Comparison of ENCODE assay signal across 36 cellular contexts in genomic region chrX:78800694-78801093, GRCh38.
"Had no signal": no experiment of that assay in that cellular context is flagged by ENCODE, and none has a peak within 500 bp of the region (broad histone marks: within the 10 kb centered on the region; RNA-seq: fewer than 3 reads in every experiment).

No MANE protein-coding gene starts in this region.

- FAIRE-seq: colon had no signal

- H3K4me1 ChIP-seq: adrenal gland, body of pancreas, gastroesophageal sphincter, heart right ventricle had no signal

- H3K4me1 Mint-ChIP-seq: activated CD8-positive, alpha-beta memory T cell treated with anti-CD3 and anti-CD28 coated beads, Interleukin-2, amount 10 ng/mL, durations not matched to agents 7 days and 5 days had no signal

- ATAC-seq: activated CD4-positive, alpha-beta T cell treated with anti-CD3 and anti-CD28 coated beads for 36 hours; activated CD8-positive, alpha-beta memory T cell treated with anti-CD3 and anti-CD28 coated beads, Interleukin-2, amount 10 ng/mL, durations not matched to agents 7 days and 5 days; activated CD8-positive, alpha-beta T cell treated with anti-CD3 and anti-CD28 coated beads, Interleukin-2, amount 10 ng/mL, durations not matched to agents 7 days and 5 days; activated naive CD8-positive, alpha-beta T cell treated with anti-CD3 and anti-CD28 coated beads, Interleukin-2, amount 50 U/mL, for 24 hours; body of pancreas; effector memory CD8-positive, alpha-beta T cell; gastroesophageal sphincter; heart right ventricle; T-helper 17 cell had no signal

- H3K9me3 Mint-ChIP-seq: activated naive CD4-positive, alpha-beta T cell treated with anti-CD3 and anti-CD28 coated beads for 36 hours; activated naive CD4-positive, alpha-beta T cell treated with anti-CD3 and anti-CD28 coated beads, Interleukin-2, amount 50 U/mL, for 24 hours; activated T-helper 2 cell treated with anti-CD3 and anti-CD28 coated beads, Interferon-gamma antibody, Interleukin-2, Interleukin-4, amounts not matched to agents 10 μg/mL and 5 μg/mL and 100 μg/mL, durations not matched to agents 14 hours and 24 hours and 36 hours; effector memory CD8-positive, alpha-beta T cell had no signal

- H3K27ac ChIP-seq: adrenal gland, body of pancreas, esophagus squamous epithelium, gastroesophageal sphincter, heart right ventricle, WERI-Rb-1 had no signal

- H3K4me3 Mint-ChIP-seq: activated B cell treated with CpG ODN at 0.5 μM for 24 hours; activated CD4-positive, alpha-beta memory T cell treated with anti-CD3 and anti-CD28 coated beads for 36 hours; activated CD4-positive, alpha-beta T cell treated with anti-CD3 and anti-CD28 coated beads for 36 hours; activated CD4-positive, alpha-beta T cell treated with anti-CD3 and anti-CD28 coated beads, Interleukin-2, amount 10 ng/mL, durations not matched to agents 24 days and 14 days; activated CD8-positive, alpha-beta memory T cell treated with anti-CD3 and anti-CD28 coated beads, Interleukin-2, amount 10 ng/mL, durations not matched to agents 7 days and 5 days; activated CD8-positive, alpha-beta T cell treated with anti-CD3 and anti-CD28 coated beads, Interleukin-2, amount 10 ng/mL, durations not matched to agents 7 days and 5 days; activated naive CD4-positive, alpha-beta T cell treated with anti-CD3 and anti-CD28 coated beads for 36 hours; activated naive CD4-positive, alpha-beta T cell treated with anti-CD3 and anti-CD28 coated beads, Interleukin-2, amount 50 U/mL, for 24 hours; activated naive CD8-positive, alpha-beta T cell treated with anti-CD3 and anti-CD28 coated beads for 36 hours; activated naive CD8-positive, alpha-beta T cell treated with anti-CD3 and anti-CD28 coated beads, Interleukin-2, amount 50 U/mL, for 24 hours; activated T-helper 1 cell treated with anti-CD3 and anti-CD28 coated beads, Interleukin-12 subunit alpha, Interleukin-12 subunit beta, Interleukin-2, Interleukin-4 antibody, amounts not matched to agents 30 ng/mL and 10 ng/mL and 1 ng/mL, durations not matched to agents 14 hours and 24 hours and 36 hours; effector memory CD8-positive, alpha-beta T cell; T-helper 17 cell; T-helper 2 cell treated with Interferon-gamma antibody and Interleukin-4, amounts not matched to agents 5 μg/mL and 100 μg/mL, for 36 hours had no signal

- DNase-seq: activated B cell treated with CpG ODN at 0.5 μM for 24 hours; activated CD4-positive, alpha-beta memory T cell treated with anti-CD3 and anti-CD28 coated beads for 36 hours; activated CD4-positive, alpha-beta T cell treated with anti-CD3 and anti-CD28 coated beads for 36 hours; activated CD4-positive, alpha-beta T cell treated with anti-CD3 and anti-CD28 coated beads, Interleukin-2, amount 10 ng/mL, durations not matched to agents 24 days and 14 days; activated CD4-positive, CD25-positive, alpha-beta regulatory T cell treated with anti-CD3 and anti-CD28 coated beads, Interleukin-2, amount 50 U/mL, for 72 hours; activated CD8-positive, alpha-beta memory T cell treated with anti-CD3 and anti-CD28 coated beads, Interleukin-2, amount 10 ng/mL, durations not matched to agents 7 days and 5 days; activated CD8-positive, alpha-beta memory T cell treated with anti-CD3 and anti-CD28 coated beads, Interleukin-2, amount 50 U/mL, for 4 hours; activated CD8-positive, alpha-beta T cell treated with anti-CD3 and anti-CD28 coated beads, Interleukin-2, amount 10 ng/mL, durations not matched to agents 7 days and 5 days; activated effector memory CD4-positive, alpha-beta T cell treated with anti-CD3 and anti-CD28 coated beads, Interleukin-2, amount 50 U/mL, for 16 hours; activated naive CD4-positive, alpha-beta T cell treated with anti-CD3 and anti-CD28 coated beads for 36 hours; activated naive CD8-positive, alpha-beta T cell treated with anti-CD3 and anti-CD28 coated beads for 36 hours; activated naive CD8-positive, alpha-beta T cell treated with anti-CD3 and anti-CD28 coated beads, Interleukin-2, amount 50 U/mL, for 24 hours; activated T-cell treated with anti-CD3 and anti-CD28 coated beads, Interleukin-2, amount 50 U/mL, for 1 hour; activated T-cell treated with anti-CD3 and anti-CD28 coated beads, Interleukin-2, amount 50 U/mL, for 48 hours; adrenal gland; amygdala; aorta; body of pancreas; caudate nucleus; cortex of kidney; dermis blood vessel endothelial cell; effector CD4-positive, alpha-beta T cell; effector memory CD8-positive, alpha-beta T cell; erythroblast; esophagus squamous epithelium; foreskin melanocyte; heart right ventricle; T-helper 17 cell; T1000; WERI-Rb-1 had no signal

- H3K27ac Mint-ChIP-seq: activated B cell treated with CpG ODN at 0.5 μM for 24 hours; activated CD4-positive, alpha-beta memory T cell treated with anti-CD3 and anti-CD28 coated beads for 36 hours; activated CD4-positive, alpha-beta T cell treated with anti-CD3 and anti-CD28 coated beads for 36 hours; activated CD4-positive, alpha-beta T cell treated with anti-CD3 and anti-CD28 coated beads, Interleukin-2, amount 10 ng/mL, durations not matched to agents 24 days and 14 days; activated CD8-positive, alpha-beta memory T cell treated with anti-CD3 and anti-CD28 coated beads, Interleukin-2, amount 10 ng/mL, durations not matched to agents 7 days and 5 days; activated CD8-positive, alpha-beta T cell treated with anti-CD3 and anti-CD28 coated beads, Interleukin-2, amount 10 ng/mL, durations not matched to agents 7 days and 5 days; activated naive CD4-positive, alpha-beta T cell treated with anti-CD3 and anti-CD28 coated beads for 36 hours; activated naive CD8-positive, alpha-beta T cell treated with anti-CD3 and anti-CD28 coated beads for 36 hours; activated naive CD8-positive, alpha-beta T cell treated with anti-CD3 and anti-CD28 coated beads, Interleukin-2, amount 50 U/mL, for 24 hours; activated T-helper 1 cell treated with anti-CD3 and anti-CD28 coated beads, Interleukin-12 subunit alpha, Interleukin-12 subunit beta, Interleukin-2, Interleukin-4 antibody, amounts not matched to agents 30 ng/mL and 10 ng/mL and 1 ng/mL, durations not matched to agents 14 hours and 24 hours and 36 hours; activated T-helper 2 cell treated with anti-CD3 and anti-CD28 coated beads, Interferon-gamma antibody, Interleukin-2, Interleukin-4, amounts not matched to agents 10 μg/mL and 5 μg/mL and 100 μg/mL, durations not matched to agents 14 hours and 24 hours and 36 hours; effector memory CD8-positive, alpha-beta T cell; T-helper 17 cell; T-helper 2 cell treated with Interferon-gamma antibody and Interleukin-4, amounts not matched to agents 5 μg/mL and 100 μg/mL, for 36 hours had no signal

- H3K27me3 Mint-ChIP-seq: activated B cell treated with CpG ODN at 0.5 μM for 24 hours; activated CD4-positive, alpha-beta memory T cell treated with anti-CD3 and anti-CD28 coated beads for 36 hours; activated CD4-positive, alpha-beta T cell treated with anti-CD3 and anti-CD28 coated beads for 36 hours; activated CD4-positive, alpha-beta T cell treated with anti-CD3 and anti-CD28 coated beads, Interleukin-2, amount 10 ng/mL, durations not matched to agents 24 days and 14 days; activated CD8-positive, alpha-beta memory T cell treated with anti-CD3 and anti-CD28 coated beads, Interleukin-2, amount 10 ng/mL, durations not matched to agents 7 days and 5 days; activated naive CD4-positive, alpha-beta T cell treated with anti-CD3 and anti-CD28 coated beads, Interleukin-2, amount 50 U/mL, for 24 hours; activated naive CD8-positive, alpha-beta T cell treated with anti-CD3 and anti-CD28 coated beads for 36 hours; activated naive CD8-positive, alpha-beta T cell treated with anti-CD3 and anti-CD28 coated beads, Interleukin-2, amount 50 U/mL, for 24 hours; effector memory CD8-positive, alpha-beta T cell; T-helper 17 cell had no signal

- H3K4me3 ChIP-seq: adrenal gland, body of pancreas, esophagus squamous epithelium, gastroesophageal sphincter, heart right ventricle had no signal

- H3K9me3 ChIP-seq: adrenal gland, body of pancreas, esophagus squamous epithelium, gastroesophageal sphincter had no signal
